ENCODE assay signal across 15 cellular contexts in the genomic region with DNA sequence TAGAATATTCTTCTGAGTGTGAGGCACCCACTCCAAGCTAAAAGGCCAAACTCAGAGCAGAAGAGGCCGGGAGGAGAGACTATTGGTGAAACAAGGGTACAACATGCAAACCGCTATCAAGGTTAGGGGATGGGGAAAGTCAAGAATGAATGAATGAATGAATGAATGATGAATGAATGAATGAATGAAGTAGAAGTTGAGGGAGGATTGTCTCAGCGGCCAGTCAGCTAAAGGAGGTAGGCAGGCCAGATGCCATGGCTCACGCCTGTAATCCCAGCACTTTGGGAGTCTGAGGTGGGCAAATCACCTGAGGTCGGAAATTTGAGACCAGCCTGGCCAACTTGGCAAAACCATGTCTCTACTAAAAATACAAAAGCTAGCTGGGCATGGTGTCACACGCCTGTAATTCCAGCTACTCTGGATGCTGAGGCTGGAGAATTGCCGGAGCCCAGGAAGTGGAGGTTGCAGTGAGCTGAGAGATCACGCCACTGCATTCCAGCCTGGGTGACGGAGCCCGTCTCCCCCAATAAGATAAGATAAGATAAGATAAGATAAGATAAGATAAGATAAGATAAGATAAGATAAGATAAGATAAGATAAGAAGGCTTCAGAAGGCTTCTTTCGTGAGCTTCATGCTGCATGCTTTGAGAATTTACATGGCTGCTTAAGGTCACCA.
A peak's percentile ranks its signal among the peaks of the same experiment; 100 is the strongest.
DNase-seq lines count a peak whose midpoint lies in the region; ATAC-seq and TF ChIP-seq lines count a peak whose summit lies in the region.
"Had no signal": no experiment of that assay in that cellular context is flagged by ENCODE, and none has a peak within 500 bp of the region (broad histone marks: within the 10 kb centered on the region; RNA-seq: fewer than 3 reads in every experiment).

No MANE protein-coding gene starts in this region.

- no peaks in the 10 kb centered on the region for H3K9me3 ChIP-seq in skeletal muscle tissue (ENCODE audit: control insufficient read depth in 3 of 3, low read length in 3 of 3)

- peak; percentile 27 for DNase-seq in LoVo (ENCODE audit: low spot score)
- peak; percentile 91 for DNase-seq in brain microvascular endothelial cell
- DNase-seq in left colon = no peak
- DNase-seq in GOT3 (lab: John Stamatoyannopoulos, UW) = no peak
- no peak for DNase-seq in left cardiac atrium
- no peak for DNase-seq in activated gamma-delta T cell (lab: John Stamatoyannopoulos, UW)
- DNase-seq: AML-193, DMS79, GDM1, HCEC 1CT, NCI-H1694 treated with DMSO at 0.1 percent for 48 hours, NCI-H82, SHP77 had no signal

- peak; percentile 67 for ATAC-seq in left colon
- ATAC-seq in left cardiac atrium = no peak
- ATAC-seq: Panc1 had no signal

- no peaks in the 10 kb centered on the region for H3K27me3 ChIP-seq in brain microvascular endothelial cell (replicated peaks)
- H3K27me3 ChIP-seq in skeletal muscle tissue (ENCODE audit: control insufficient read depth in 3 of 3, insufficient read depth in 3 of 3, low read length in 3 of 3) = no peaks in the 10 kb centered on the region

- H3K36me3 ChIP-seq in brain microvascular endothelial cell (replicated peaks) (no peaks in the 10 kb centered on the region), skeletal muscle tissue (ENCODE audit: control insufficient read depth in 3 of 3, insufficient read depth in 3 of 3, low read length in 3 of 3) (no peaks in the 10 kb centered on the region)

- in situ Hi-C loops in brain microvascular endothelial cell (cut with HindIII; ENCODE audit: low pct_ligation_motif_present, low sequenced_read_pairs) = no loop called here

- H3K4me1 ChIP-seq in skeletal muscle tissue (ENCODE audit: control insufficient read depth in 3 of 3, insufficient read depth in 3 of 3, low read length in 3 of 3) = peaks cover 0 to 24% (median 0%) of the 10 kb centered on the region in 3 donors

- peak overlapping the region; percentile 51 for H3K27ac ChIP-seq in brain microvascular endothelial cell
- peak overlapping the region; percentile 33 for H3K27ac ChIP-seq in skeletal muscle tissue (ENCODE audit: low read depth, low read length)

- TF ChIP-seq CTCF in brain microvascular endothelial cell (IDR thresholded peaks at IDR 0.05; ENCODE audit: low read depth, low read length, missing control alignments) = no peak

- intact Hi-C loops in left colon (cut with DNase I, micrococcal nuclease) (no loop called here), left cardiac atrium (cut with DNase I) (no loop called here)

- H3K4me3 ChIP-seq in brain microvascular endothelial cell (ENCODE audit: low read depth, low read length) (no peak overlapping the region), skeletal muscle tissue (ENCODE audit: low read length in 3 of 3) (no peak overlapping the region)

- no peak overlapping the region for H3K9ac ChIP-seq in skeletal muscle tissue (ENCODE audit: low read depth in 1 of 3, low read length in 3 of 3)

Comparison
In these comparisons a context has a peak if more than half of its experiments do, and no peak if none do; other contexts are left out.
1. DNase-seq: peak in LoVo (single experiment) and brain microvascular endothelial cell (single experiment); none in left colon (0 of 2), GOT3 (single experiment), left cardiac atrium (single experiment) and activated gamma-delta T cell (single experiment).